Comparison of ENCODE assay signal across 11 cellular contexts in genomic region chr1:55315552-55315951, GRCh38.
"Had no signal": no experiment of that assay in that cellular context is flagged by ENCODE, and none has a peak within 500 bp of the region (broad histone marks: within the 10 kb centered on the region; RNA-seq: fewer than 3 reads in every experiment).

No MANE protein-coding gene starts in this region.

- H3K36me3 ChIP-seq: HAP-1 had no signal

- H3K4me2 ChIP-seq: GM23338 had no signal

- H3K27ac ChIP-seq: GM23248 had no signal

- H3K9ac ChIP-seq: GM23248 had no signal

- H3K4me1 ChIP-seq: HAP-1 had no signal

- DNase-seq: GM23248, GOT3, H7, H9, HCEC 1CT, HFFc6 had no signal

- H2AFZ ChIP-seq: GM23248, GM23338 had no signal

- FAIRE-seq: H1, H54 had no signal

- H3K9me3 ChIP-seq: HAP-1 had no signal

- H3K27ac Mint-ChIP-seq: GM23338, H9, HFFc6 had no signal

- H3K4me3 Mint-ChIP-seq: GM23338, H9, HFFc6 had no signal

- H3K4me3 ChIP-seq: GM23248, GM23338, HAP-1 had no signal

- ATAC-seq: GM23338, HCT116 had no signal

- H3K9me3 Mint-ChIP-seq: GM23338, H9, HFFc6 had no signal
